In the genomic region with DNA sequence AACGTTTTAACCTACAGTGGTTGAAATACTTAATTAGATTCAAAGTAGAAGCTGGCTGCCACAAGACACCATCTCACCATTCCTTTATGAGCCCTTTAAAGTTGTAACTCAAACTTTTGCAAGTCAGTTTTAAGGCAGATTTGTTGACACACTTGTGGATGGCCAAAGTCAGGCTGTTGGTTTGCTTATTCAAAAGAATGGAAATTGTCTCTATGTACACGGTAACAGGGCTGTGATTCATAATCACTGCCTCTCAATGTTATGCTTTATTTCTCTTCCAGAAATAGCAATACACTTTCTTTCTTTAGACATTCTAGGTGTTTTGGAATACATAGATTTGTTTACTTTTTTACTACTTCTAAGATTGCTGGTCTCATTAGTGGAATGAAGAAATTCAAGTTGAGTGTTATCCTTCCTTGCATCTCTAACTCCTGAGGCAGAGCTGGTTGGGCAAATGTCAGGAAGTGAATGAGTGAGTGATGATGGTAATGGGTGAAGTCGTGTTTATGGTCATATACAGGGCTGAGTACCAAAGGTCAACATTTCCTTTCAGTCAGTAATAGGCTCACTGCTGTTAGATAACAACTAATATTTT, we compare ENCODE assay signal across 17 cellular contexts.
DNase-seq lines count a peak whose midpoint lies in the region; ATAC-seq and TF ChIP-seq lines count a peak whose summit lies in the region.
"Had no signal": no experiment of that assay in that cellular context is flagged by ENCODE, and none has a peak within 500 bp of the region (broad histone marks: within the 10 kb centered on the region; RNA-seq: fewer than 3 reads in every experiment).

No MANE protein-coding gene starts in this region.

- no peak for TF ChIP-seq CTCF in IMR-90 (conservative IDR thresholded peaks at IDR 0.05; ENCODE audit: low read depth, low read length)
- TF ChIP-seq CTCF in osteoblast (IDR thresholded peaks at IDR 0.05; ENCODE audit: extremely low read depth, low read depth, low read length), result no peak
- no peak for TF ChIP-seq CTCF in osteocyte (IDR thresholded peaks at IDR 0.05)

- no peak overlapping the region for H3K27ac Mint-ChIP-seq in osteocyte (ENCODE audit: unreplicated experiment)
- H3K27ac Mint-ChIP-seq in CD8-positive, alpha-beta memory T cell, result no peak overlapping the region
- H3K27ac Mint-ChIP-seq: CD4-positive, CD25-positive, alpha-beta regulatory T cell had no signal

- no peaks in the 10 kb centered on the region for H3K79me2 ChIP-seq in osteoblast (ENCODE audit: insufficient read depth, low read length)

- no peaks in the 10 kb centered on the region for H3K27me3 ChIP-seq in IMR-90 (ENCODE audit: control insufficient read depth, insufficient read depth, low read length)
- H3K27me3 ChIP-seq in osteoblast (ENCODE audit: insufficient read depth, low read length), result no peaks in the 10 kb centered on the region
- H3K27me3 ChIP-seq in CD8-positive, alpha-beta memory T cell (ENCODE audit: insufficient read depth, low read length, poor library complexity, severe bottlenecking), result no peaks in the 10 kb centered on the region
- H3K27me3 ChIP-seq: SJCRH30 had no signal

- peak; percentile 51; the same call in 1 of the 2 replicates for ATAC-seq in IMR-90 (ENCODE audit: low read depth)
- peak; percentile 76 for ATAC-seq in esophagus mucosa

- H4K8ac ChIP-seq in IMR-90 (ENCODE audit: low read depth in 2 of 2, low read length in 2 of 2), result no peak overlapping the region

- CTCF ChIA-PET in IMR-90 (lab: Yijun Ruan, JAX), result interaction anchor here (1.0 kb wide), 1 partner anchor 63 kb away, joined by 3 read pairs; no protein-coding TSS in a partner anchor
- CTCF ChIA-PET in CD8-positive, alpha-beta memory T cell (lab: Charles Lee), result no interaction called here

- H3K9me3 Mint-ChIP-seq in osteocyte (ENCODE audit: unreplicated experiment), result no peaks in the 10 kb centered on the region
- H3K9me3 Mint-ChIP-seq in CD8-positive, alpha-beta memory T cell, result no peaks in the 10 kb centered on the region

- H3K56ac ChIP-seq in IMR-90 (ENCODE audit: extremely low read depth, insufficient read depth, low read length), result no peak overlapping the region

- no peak overlapping the region for H4K5ac ChIP-seq in IMR-90 (ENCODE audit: low read depth, low read length)

- H3K9me1 ChIP-seq in IMR-90 (ENCODE audit: insufficient read depth, low read length), result no peaks in the 10 kb centered on the region

- no peaks in the 10 kb centered on the region for H3K36me3 Mint-ChIP-seq in osteocyte (ENCODE audit: unreplicated experiment)
- H3K36me3 Mint-ChIP-seq in CD8-positive, alpha-beta memory T cell, result peaks cover 0 to 4% (median 4%) of the 10 kb centered on the region in 3 donors

- no peaks in the 10 kb centered on the region for H3K36me3 ChIP-seq in IMR-90 (ENCODE audit: control insufficient read depth, insufficient read depth, low read length)
- no peaks in the 10 kb centered on the region for H3K36me3 ChIP-seq in osteoblast (ENCODE audit: insufficient read depth, low read length)
- H3K36me3 ChIP-seq in CD8-positive, alpha-beta memory T cell (ENCODE audit: insufficient read depth, low read length), result no peaks in the 10 kb centered on the region
- H3K36me3 ChIP-seq: SJCRH30 had no signal

- H3K4me2 ChIP-seq in IMR-90 (ENCODE audit: low read depth, low read length) (no peak overlapping the region), osteoblast (ENCODE audit: insufficient read depth, low read length) (peak overlapping the region; percentile 1)

- H2AK5ac ChIP-seq in IMR-90 (ENCODE audit: low read depth, low read length), result no peak overlapping the region

- H3K27ac ChIP-seq in IMR-90 (ENCODE audit: insufficient read depth, low read length) (no peak overlapping the region), osteoblast (ENCODE audit: low read depth, low read length) (no peak overlapping the region)
- H3K27ac ChIP-seq in CD8-positive, alpha-beta memory T cell (ENCODE audit: low read depth, low read length), result no peak overlapping the region
- H3K27ac ChIP-seq: SJCRH30 had no signal

- H3K4me1 Mint-ChIP-seq in osteocyte (ENCODE audit: unreplicated experiment), result peaks cover 14% of the 10 kb centered on the region
- no peaks in the 10 kb centered on the region for H3K4me1 Mint-ChIP-seq in CD8-positive, alpha-beta memory T cell
- H3K4me1 Mint-ChIP-seq: CD4-positive, CD25-positive, alpha-beta regulatory T cell had no signal

- peak; percentile 55 for DNase-seq in EH (ENCODE audit: low read depth)
- DNase-seq in IMR-90, result peak; percentile 18
- DNase-seq in osteoblast (ENCODE audit: insufficient read length, low spot score, missing footprints), result no peak
- no peak for DNase-seq in osteocyte (ENCODE audit: extremely low spot score, unreplicated experiment)
- DNase-seq in posterior cingulate gyrus, result no peak
- no peak for DNase-seq in GM19240 (ENCODE audit: insufficient read length, low spot score)
- no peak for DNase-seq in CD8-positive, alpha-beta memory T cell
- DNase-seq: CD4-positive, CD25-positive, alpha-beta regulatory T cell; DMS79; GOT3; Kasumi-1; MV-4-11; NCI-H1436; NCI-H2029 treated with DMSO at 0.1 percent for 48 hours; NCI-H510A treated with DMSO at 0.1 percent for 48 hours; SJCRH30 had no signal

- no peak overlapping the region for H3K4me3 Mint-ChIP-seq in osteocyte (ENCODE audit: unreplicated experiment)
- H3K4me3 Mint-ChIP-seq in CD8-positive, alpha-beta memory T cell, result no peak overlapping the region
- H3K4me3 Mint-ChIP-seq: CD4-positive, CD25-positive, alpha-beta regulatory T cell had no signal

- intact Hi-C loops in IMR-90 (cut with micrococcal nuclease), result loop anchor here (10.0 kb wide), 1 partner anchor 467 kb away; no protein-coding TSS in a partner anchor
- intact Hi-C loops in posterior cingulate gyrus (cut with DNase I), result no loop called here

- H3K9ac ChIP-seq in IMR-90 (ENCODE audit: low read depth, low read length), result no peak overlapping the region

- H3K23ac ChIP-seq in IMR-90 (ENCODE audit: low read depth, low read length), result 0 out of 2 replicates have a peak overlapping the region, but pooled peaks have one; percentile 66

- in situ Hi-C loops in IMR-90 (cut with MboI; ENCODE audit: low sequenced_read_pairs), result loop anchor here (5.0 kb wide), 1 partner anchor 850 kb away; no protein-coding TSS in a partner anchor

- dilution Hi-C loops in IMR-90 (cut with HindIII; ENCODE audit: low sequenced_read_pairs, unreplicated experiment), result no loop called here

- H3K4me1 ChIP-seq in IMR-90 (ENCODE audit: control insufficient read depth, insufficient read depth, low read length) (peaks cover 5% of the 10 kb centered on the region; the same call in 1 of the 2 replicates), osteoblast (ENCODE audit: insufficient read depth, low read length) (peaks cover 5% of the 10 kb centered on the region)
- no peaks in the 10 kb centered on the region for H3K4me1 ChIP-seq in CD8-positive, alpha-beta memory T cell (ENCODE audit: insufficient read depth, low read length)
- H3K4me1 ChIP-seq: SJCRH30 had no signal

- TF ChIP-seq RAD21 in IMR-90 (IDR thresholded peaks at IDR 0.05; ENCODE audit: low read length), result no peak

- H2AFZ ChIP-seq in IMR-90 (replicated peaks; ENCODE audit: low read length, poor library complexity) (no peak overlapping the region), osteoblast (ENCODE audit: low read length) (peak overlapping the region; percentile 11)

- no CpG with 5 or more reads among the region's 3 CpGs for WGBS in IMR-90 (ENCODE audit: extremely low coverage in 2 of 2, insufficient read length in 1 of 2), 2 experiments

- H2AK9ac ChIP-seq in IMR-90 (replicated peaks; ENCODE audit: low read depth, low read length, poor library complexity), result no peak overlapping the region

- no peak overlapping the region for H3K4me3 ChIP-seq in IMR-90 (ENCODE audit: insufficient read depth, low read depth, low read length)
- H3K4me3 ChIP-seq in osteoblast (ENCODE audit: insufficient read depth, low read length), result no peak overlapping the region
- H3K4me3 ChIP-seq in CD8-positive, alpha-beta memory T cell (ENCODE audit: low read length), result no peak overlapping the region
- H3K4me3 ChIP-seq: SJCRH30 had no signal

- H2BK5ac ChIP-seq in IMR-90 (ENCODE audit: low read depth, low read length, poor library complexity, severe bottlenecking), result no peak overlapping the region

- no peak overlapping the region for H3K4ac ChIP-seq in IMR-90 (ENCODE audit: low read depth, low read length)

- no peak overlapping the region for H2BK20ac ChIP-seq in IMR-90 (ENCODE audit: low read depth, low read length)

- no peak overlapping the region for H4K91ac ChIP-seq in IMR-90 (ENCODE audit: insufficient read depth, low read depth, low read length)

- no peak for TF ChIP-seq POLR2A in IMR-90 (IDR thresholded peaks at IDR 0.05; ENCODE audit: low read depth, low read length)

- H3K9me3 ChIP-seq in IMR-90 (ENCODE audit: control insufficient read depth, insufficient read depth, low read length) (no peaks in the 10 kb centered on the region), osteoblast (ENCODE audit: low read depth, low read length) (no peaks in the 10 kb centered on the region)
- H3K9me3 ChIP-seq in CD8-positive, alpha-beta memory T cell (ENCODE audit: low read length), result no peaks in the 10 kb centered on the region
- H3K9me3 ChIP-seq: SJCRH30 had no signal

- H3K14ac ChIP-seq in IMR-90 (replicated peaks; ENCODE audit: low read depth, low read length), result 0 out of 2 replicates have a peak overlapping the region, but pooled peaks have one; percentile 58

- no peak overlapping the region for H2BK120ac ChIP-seq in IMR-90 (ENCODE audit: low read depth, low read length)

- no peak overlapping the region for H3K18ac ChIP-seq in IMR-90 (ENCODE audit: low read depth, low read length)

- no peaks in the 10 kb centered on the region for H3K27me3 Mint-ChIP-seq in osteocyte (ENCODE audit: unreplicated experiment)
- peaks cover 0 to 6% of the 10 kb centered on the region in 2 donors for H3K27me3 Mint-ChIP-seq in CD8-positive, alpha-beta memory T cell

- no peaks in the 10 kb centered on the region for H3K79me1 ChIP-seq in IMR-90 (ENCODE audit: low read depth in 1 of 2, low read length in 2 of 2)

- H4K20me1 ChIP-seq in IMR-90 (ENCODE audit: insufficient read depth, low read length) (no peaks in the 10 kb centered on the region), osteoblast (ENCODE audit: insufficient read depth, low read length) (no peaks in the 10 kb centered on the region)

- no TSS peak for BruUV-seq in IMR-90 (replicated peaks; lab: Mats Ljungman, UMichigan)

- H2BK15ac ChIP-seq in IMR-90 (ENCODE audit: low read depth, low read length), result no peak overlapping the region

- POLR2A ChIA-PET in IMR-90 (lab: Charles Lee; ENCODE audit: unreplicated experiment), result no interaction called here
- POLR2A ChIA-PET in CD8-positive, alpha-beta memory T cell (lab: Charles Lee), result no interaction called here

TF ChIP-seq in IMR-90, 13 proteins besides CTCF, POLR2A, EP300 and RAD21 (continues in another document):
- TF ChIP-seq MAFK (IDR thresholded peaks at IDR 0.05; ENCODE audit: low read depth, low read length), result no peak
- TF ChIP-seq, protein P1, sequence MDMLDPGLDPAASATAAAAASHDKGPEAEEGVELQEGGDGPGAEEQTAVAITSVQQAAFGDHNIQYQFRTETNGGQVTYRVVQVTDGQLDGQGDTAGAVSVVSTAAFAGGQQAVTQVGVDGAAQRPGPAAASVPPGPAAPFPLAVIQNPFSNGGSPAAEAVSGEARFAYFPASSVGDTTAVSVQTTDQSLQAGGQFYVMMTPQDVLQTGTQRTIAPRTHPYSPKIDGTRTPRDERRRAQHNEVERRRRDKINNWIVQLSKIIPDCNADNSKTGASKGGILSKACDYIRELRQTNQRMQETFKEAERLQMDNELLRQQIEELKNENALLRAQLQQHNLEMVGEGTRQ (IDR thresholded peaks at IDR 0.05; ENCODE audit: low read depth, low read length), result no peak

Comparison
In these comparisons a context has a peak if more than half of its experiments do, and no peak if none do; other contexts are left out.
1. DNase-seq: peak in EH (single experiment) and IMR-90 (single experiment); none in osteoblast (single experiment), osteocyte (single experiment), posterior cingulate gyrus (0 of 10), GM19240 (single experiment) and CD8-positive, alpha-beta memory T cell (0 of 5).